ENCODE assay signal across 13 cellular contexts in the genomic region with DNA sequence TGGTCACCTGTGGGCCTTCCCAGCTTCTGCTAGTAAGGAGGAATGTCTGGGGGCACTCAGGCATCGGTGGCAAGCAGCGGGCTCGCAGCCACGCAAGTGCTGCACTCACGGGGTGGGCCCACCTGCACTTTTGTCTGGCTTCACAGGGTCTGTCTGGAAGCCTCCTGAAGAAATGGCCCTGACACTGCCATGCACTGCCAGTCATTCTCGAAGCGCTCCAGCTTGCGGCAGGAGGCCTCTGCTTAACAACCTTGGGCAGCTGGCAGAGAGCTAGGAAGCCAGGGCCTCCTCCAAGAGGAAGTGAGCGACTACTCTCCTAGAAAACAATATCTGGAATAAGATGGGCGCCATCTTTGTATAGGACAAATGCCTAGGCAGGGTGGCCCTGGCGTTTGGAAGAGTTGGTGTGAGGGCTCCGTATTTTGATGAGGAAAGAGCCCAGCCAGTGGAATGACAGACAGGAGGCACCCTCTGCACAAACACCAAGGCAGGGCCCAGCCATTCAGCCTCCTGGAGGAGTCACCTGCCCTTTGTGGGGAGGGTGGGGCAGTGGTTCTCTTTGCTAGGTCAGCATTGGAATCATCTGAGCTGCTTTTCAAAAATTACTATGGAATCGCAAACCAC.
DNase-seq lines count a peak whose midpoint lies in the region; ATAC-seq and TF ChIP-seq lines count a peak whose summit lies in the region.
"Had no signal": no experiment of that assay in that cellular context is flagged by ENCODE, and none has a peak within 500 bp of the region (broad histone marks: within the 10 kb centered on the region; RNA-seq: fewer than 3 reads in every experiment).

No MANE protein-coding gene starts in this region.

- intact Hi-C loops in HCT116 (cut with micrococcal nuclease), result no loop called here
- intact Hi-C loops in posterior vena cava (cut with DNase I), result no loop called here

- no TSS peak for BruUV-seq in HCT116 (replicated peaks; lab: Mats Ljungman, UMichigan)

- no peaks in the 10 kb centered on the region for H3K27me3 ChIP-seq in BLaER1
- peaks cover 26% of the 10 kb centered on the region for H3K27me3 ChIP-seq in HCT116 (ENCODE audit: insufficient read depth, low read length)
- H3K27me3 ChIP-seq in brain microvascular endothelial cell (replicated peaks), result no peaks in the 10 kb centered on the region

- 0 out of 2 replicates have a peak, but pooled peaks have one; percentile 4 for TF ChIP-seq RAD21 in HCT116 (IDR thresholded peaks at IDR 0.05; ENCODE audit: low read depth)

- ATAC-seq in HCT116, result no peak
- ATAC-seq: CD8-positive, alpha-beta T cell had no signal

- H3K4me3 ChIP-seq in BLaER1 (no peak overlapping the region), HCT116 (replicated peaks in 1 of 2; ENCODE audit: low read depth in 1 of 2, low read length in 2 of 2) (no peak overlapping the region), brain microvascular endothelial cell (ENCODE audit: low read depth, low read length) (no peak overlapping the region)
- H3K4me3 ChIP-seq: HAP-1 had no signal

- no peak overlapping the region for H3K27ac Mint-ChIP-seq in osteocyte (ENCODE audit: unreplicated experiment)
- no peak overlapping the region for H3K27ac Mint-ChIP-seq in glutamatergic neuron (ENCODE audit: unreplicated experiment)
- H3K27ac Mint-ChIP-seq: CD4-positive, CD25-positive, alpha-beta regulatory T cell; CD8-positive, alpha-beta T cell had no signal

- in situ Hi-C loops in brain microvascular endothelial cell (cut with HindIII; ENCODE audit: low pct_ligation_motif_present, low sequenced_read_pairs), result no loop called here

- H2AFZ ChIP-seq in HCT116 (ENCODE audit: low read depth, low read length, poor library complexity, severe bottlenecking), result no peak overlapping the region

- no peaks in the 10 kb centered on the region for H3K79me2 ChIP-seq in HCT116 (ENCODE audit: insufficient read depth, low read length)

- H3K4me1 ChIP-seq in BLaER1 (peaks cover 59% of the 10 kb centered on the region), HCT116 (ENCODE audit: control insufficient read depth in 1 of 2, insufficient read depth in 2 of 2, low read length in 2 of 2) (no peaks in the 10 kb centered on the region)
- H3K4me1 ChIP-seq: HAP-1 had no signal

- CTCF ChIA-PET in HCT116 (lab: Charles Lee), result no interaction called here

- no peak overlapping the region for H3K27ac ChIP-seq in BLaER1
- H3K27ac ChIP-seq in HCT116 (ENCODE audit: low read depth, low read length), result no peak overlapping the region
- no peak overlapping the region for H3K27ac ChIP-seq in brain microvascular endothelial cell
- H3K27ac ChIP-seq: C4-2B had no signal

- RAD21 ChIA-PET in HCT116 (lab: Charles Lee; ENCODE audit: low non-redundant PET in 1 of 2, low total read pairs in 2 of 2, uncharacterized antibody in 2 of 2, unreplicated experiment in 2 of 2), result no interaction called here

- H3K9me3 ChIP-seq in BLaER1 (no peaks in the 10 kb centered on the region), HCT116 (ENCODE audit: control insufficient read depth in 1 of 2, insufficient read depth in 1 of 2, low read depth in 1 of 2, low read length in 2 of 2) (no peaks in the 10 kb centered on the region)
- H3K9me3 ChIP-seq: HAP-1 had no signal

- TF ChIP-seq CTCF in HCT116 (IDR thresholded peaks at IDR 0.05 in 2 of 3, conservative IDR thresholded peaks at IDR 0.05 in 1 of 3; ENCODE audit: borderline replicate concordance in 1 of 3, insufficient read depth in 1 of 3, low read depth in 2 of 3, low read length in 2 of 3) (no peak), osteocyte (IDR thresholded peaks at IDR 0.05) (no peak), brain microvascular endothelial cell (IDR thresholded peaks at IDR 0.05; ENCODE audit: low read depth, low read length, missing control alignments) (no peak), glutamatergic neuron (IDR thresholded peaks at IDR 0.05; ENCODE audit: partially characterized antibody, unreplicated experiment) (no peak)

- H3K4me3 Mint-ChIP-seq in osteocyte (ENCODE audit: unreplicated experiment), result no peak overlapping the region
- no peak overlapping the region for H3K4me3 Mint-ChIP-seq in glutamatergic neuron (ENCODE audit: unreplicated experiment)
- H3K4me3 Mint-ChIP-seq: CD4-positive, CD25-positive, alpha-beta regulatory T cell; CD8-positive, alpha-beta T cell had no signal

- H3K9ac ChIP-seq in BLaER1 (no peak overlapping the region), HCT116 (ENCODE audit: low read length) (no peak overlapping the region)

- H3K27me3 Mint-ChIP-seq in osteocyte (ENCODE audit: unreplicated experiment), result no peaks in the 10 kb centered on the region
- H3K27me3 Mint-ChIP-seq in glutamatergic neuron (ENCODE audit: unreplicated experiment), result peaks cover 6% of the 10 kb centered on the region
- H3K27me3 Mint-ChIP-seq: CD4-positive, CD25-positive, alpha-beta regulatory T cell had no signal

- DNase-seq in HCT116 (ENCODE audit: low read depth, low spot score) (no peak), osteocyte (ENCODE audit: extremely low spot score, unreplicated experiment) (peak; percentile 77), posterior vena cava (ENCODE audit: low spot score) (no peak), brain microvascular endothelial cell (no peak), glutamatergic neuron (no peak)
- DNase-seq: CD4-positive, CD25-positive, alpha-beta regulatory T cell; CD8-positive, alpha-beta T cell; DMS 273 treated with DMSO at 0.1 percent for 48 hours; DND-41; GOT3 had no signal

- H3K4me1 Mint-ChIP-seq in osteocyte (ENCODE audit: unreplicated experiment), result no peaks in the 10 kb centered on the region
- H3K4me1 Mint-ChIP-seq in glutamatergic neuron (ENCODE audit: low read depth, unreplicated experiment), result peaks cover 34% of the 10 kb centered on the region
- H3K4me1 Mint-ChIP-seq: CD4-positive, CD25-positive, alpha-beta regulatory T cell had no signal

- H3K36me3 ChIP-seq in BLaER1 (no peaks in the 10 kb centered on the region), HCT116 (ENCODE audit: control insufficient read depth in 1 of 2, insufficient read depth in 2 of 2, low read length in 2 of 2) (no peaks in the 10 kb centered on the region), brain microvascular endothelial cell (replicated peaks) (no peaks in the 10 kb centered on the region)
- H3K36me3 ChIP-seq: HAP-1 had no signal

- 0 out of 2 replicates have a peak overlapping the region, but pooled peaks have one; percentile 86 for H3K4me2 ChIP-seq in BLaER1
- no peak overlapping the region for H3K4me2 ChIP-seq in HCT116 (ENCODE audit: low read length)

- H3K9me3 Mint-ChIP-seq in osteocyte (ENCODE audit: unreplicated experiment) (no peaks in the 10 kb centered on the region), glutamatergic neuron (ENCODE audit: unreplicated experiment) (peaks cover 7% of the 10 kb centered on the region)
- H3K9me3 Mint-ChIP-seq: CD8-positive, alpha-beta T cell had no signal

- no peak for TF ChIP-seq POLR2A in HCT116 (IDR thresholded peaks at IDR 0.05; ENCODE audit: borderline replicate concordance, extremely low read depth, insufficient read depth, insufficient read length)

- H4K20me1 ChIP-seq in BLaER1, result no peaks in the 10 kb centered on the region
- no peaks in the 10 kb centered on the region for H4K20me1 ChIP-seq in HCT116 (ENCODE audit: insufficient read depth)

- no peaks in the 10 kb centered on the region for H3K9me2 ChIP-seq in HCT116 (ENCODE audit: insufficient read depth)

- POLR2A ChIA-PET in HCT116 (lab: Charles Lee), result no interaction called here

- no peaks in the 10 kb centered on the region for H3K36me3 Mint-ChIP-seq in osteocyte (ENCODE audit: unreplicated experiment)
- H3K36me3 Mint-ChIP-seq in glutamatergic neuron (ENCODE audit: unreplicated experiment), result no peaks in the 10 kb centered on the region
- H3K36me3 Mint-ChIP-seq: CD4-positive, CD25-positive, alpha-beta regulatory T cell; CD8-positive, alpha-beta T cell had no signal

TF ChIP-seq in HCT116, 20 proteins besides CTCF, POLR2A, EP300 and RAD21 (continues in another document):
- TF ChIP-seq JUND (IDR thresholded peaks at IDR 0.05), result no peak
- no peak for TF ChIP-seq SP1 (IDR thresholded peaks at IDR 0.05; ENCODE audit: low read depth)
- TF ChIP-seq, protein P1, sequence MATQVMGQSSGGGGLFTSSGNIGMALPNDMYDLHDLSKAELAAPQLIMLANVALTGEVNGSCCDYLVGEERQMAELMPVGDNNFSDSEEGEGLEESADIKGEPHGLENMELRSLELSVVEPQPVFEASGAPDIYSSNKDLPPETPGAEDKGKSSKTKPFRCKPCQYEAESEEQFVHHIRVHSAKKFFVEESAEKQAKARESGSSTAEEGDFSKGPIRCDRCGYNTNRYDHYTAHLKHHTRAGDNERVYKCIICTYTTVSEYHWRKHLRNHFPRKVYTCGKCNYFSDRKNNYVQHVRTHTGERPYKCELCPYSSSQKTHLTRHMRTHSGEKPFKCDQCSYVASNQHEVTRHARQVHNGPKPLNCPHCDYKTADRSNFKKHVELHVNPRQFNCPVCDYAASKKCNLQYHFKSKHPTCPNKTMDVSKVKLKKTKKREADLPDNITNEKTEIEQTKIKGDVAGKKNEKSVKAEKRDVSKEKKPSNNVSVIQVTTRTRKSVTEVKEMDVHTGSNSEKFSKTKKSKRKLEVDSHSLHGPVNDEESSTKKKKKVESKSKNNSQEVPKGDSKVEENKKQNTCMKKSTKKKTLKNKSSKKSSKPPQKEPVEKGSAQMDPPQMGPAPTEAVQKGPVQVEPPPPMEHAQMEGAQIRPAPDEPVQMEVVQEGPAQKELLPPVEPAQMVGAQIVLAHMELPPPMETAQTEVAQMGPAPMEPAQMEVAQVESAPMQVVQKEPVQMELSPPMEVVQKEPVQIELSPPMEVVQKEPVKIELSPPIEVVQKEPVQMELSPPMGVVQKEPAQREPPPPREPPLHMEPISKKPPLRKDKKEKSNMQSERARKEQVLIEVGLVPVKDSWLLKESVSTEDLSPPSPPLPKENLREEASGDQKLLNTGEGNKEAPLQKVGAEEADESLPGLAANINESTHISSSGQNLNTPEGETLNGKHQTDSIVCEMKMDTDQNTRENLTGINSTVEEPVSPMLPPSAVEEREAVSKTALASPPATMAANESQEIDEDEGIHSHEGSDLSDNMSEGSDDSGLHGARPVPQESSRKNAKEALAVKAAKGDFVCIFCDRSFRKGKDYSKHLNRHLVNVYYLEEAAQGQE (IDR thresholded peaks at IDR 0.05; ENCODE audit: low read depth), result no peak
- TF ChIP-seq CBX3 (IDR thresholded peaks at IDR 0.05; ENCODE audit: low read depth), result no peak
